Comparison of ENCODE assay signal across 8 cellular contexts in the genomic region with DNA sequence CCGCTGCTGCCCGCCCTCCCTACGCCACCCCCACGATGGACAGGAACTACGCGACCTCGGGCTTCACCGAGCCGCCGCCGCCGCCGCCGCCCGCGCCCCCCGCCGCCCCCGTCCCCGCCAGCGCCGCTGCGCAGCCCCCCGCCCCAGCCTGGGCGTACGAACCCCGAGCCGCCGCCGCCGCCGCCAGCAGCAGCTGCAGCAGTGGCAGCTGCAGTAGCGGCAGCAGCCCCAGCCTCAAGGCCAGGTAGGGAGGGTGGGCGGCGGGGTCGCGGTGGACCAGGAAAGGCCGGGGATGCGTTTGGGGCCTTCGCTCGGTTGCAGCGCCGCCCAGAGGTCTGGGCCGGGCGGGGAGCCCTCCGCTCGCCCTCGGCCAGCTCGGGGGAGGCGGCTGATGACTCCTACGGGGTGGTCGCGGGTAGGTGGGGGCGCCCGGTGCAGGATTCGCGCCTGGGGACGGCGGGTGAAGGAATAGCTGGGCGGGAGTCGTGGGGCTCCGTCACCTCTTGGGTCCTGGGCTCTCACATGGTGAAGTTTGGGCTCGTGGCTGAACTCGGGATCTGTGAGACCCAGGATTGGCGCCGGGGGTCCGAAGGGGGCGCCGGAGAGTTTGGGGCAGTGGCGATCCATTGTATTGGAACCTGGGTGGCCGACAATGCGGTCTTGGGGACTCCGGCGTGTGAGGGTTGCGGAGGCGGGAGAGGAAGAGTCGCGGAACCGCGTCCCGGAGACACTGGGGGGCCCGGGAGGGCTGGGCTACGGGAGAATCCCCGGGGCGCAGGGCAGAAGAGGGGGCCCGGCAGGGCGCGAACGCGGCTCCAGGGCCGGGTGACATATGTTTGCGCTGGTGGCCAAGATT. TPM values are rescaled to one million over a fixed set of nuclear protein-coding genes. Genes with fewer than 3 reads are reported as not detected.
DNase-seq lines count a peak whose midpoint lies in the region; ATAC-seq and TF ChIP-seq lines count a peak whose summit lies in the region.

No MANE protein-coding gene starts in this region.

- H3K36me3 ChIP-seq in GM23338 (ENCODE audit: insufficient read depth): no peaks in the 10 kb centered on the region; the same call in 1 of the 2 replicates

- peaks cover 44% of the 10 kb centered on the region for H3K4me1 ChIP-seq in GM23338 (ENCODE audit: insufficient read depth)

- DNase-seq in GM12865 (ENCODE audit: low read depth) (peak; percentile 67), GM23338 (ENCODE audit: low spot score) (peak; percentile 82), chondrocyte (ENCODE audit: low spot score) (no peak), left kidney (ENCODE audit: low read depth, low spot score) (peak; percentile 90)
- DNase-seq in activated CD4-positive, alpha-beta T cell treated with anti-CD3 and anti-CD28 coated beads for 1 hour: peak; percentile 26
- peak; percentile 56 to 59 for DNase-seq in stimulated activated CD4-positive, alpha-beta T cell treated with anti-CD3 and anti-CD28 coated beads, Interleukin-2, amount 100 ng/mL, for 24 hours

- no peaks in the 10 kb centered on the region for H3K27me3 ChIP-seq in GM23338 (ENCODE audit: insufficient read depth)

- peak overlapping the region; percentile 94 for H3K4me3 Mint-ChIP-seq in GM23338
- peak overlapping the region; percentile 98 for H3K4me3 Mint-ChIP-seq in chondrocyte (ENCODE audit: unreplicated experiment)

- H3K4me1 Mint-ChIP-seq in GM23338 (peaks cover 36% of the 10 kb centered on the region), chondrocyte (ENCODE audit: low read depth) (peaks cover 41% of the 10 kb centered on the region)

- peak; percentile 45 for ATAC-seq in GM23338
- no peak for ATAC-seq in HG03469 (IDR thresholded peaks at IDR 0.05; ENCODE audit: unreplicated experiment)

- peak overlapping the region; percentile 79 for H3K27ac ChIP-seq in GM23338 (ENCODE audit: low read depth)

- H3K4me2 ChIP-seq in GM23338: peak overlapping the region; percentile 76

- peaks cover 56% of the 10 kb centered on the region for H3K79me2 ChIP-seq in GM23338 (replicated peaks; ENCODE audit: insufficient read depth)

- H3K4me3 ChIP-seq in GM12865 (ENCODE audit: low read depth, low read length) (peak overlapping the region; percentile 64), GM23338 (peak overlapping the region; percentile 56)

- 0 out of 2 replicates have a peak, but pooled peaks cover 11% of the 10 kb centered on the region for H3F3A ChIP-seq in GM23338 (replicated peaks; ENCODE audit: low read depth)

- TF ChIP-seq CTCF in GM12865 (IDR thresholded peaks at IDR 0.05; ENCODE audit: insufficient read depth, low read depth, low read length, missing control alignments): peak; percentile 46
- TF ChIP-seq CTCF in GM23338 (conservative IDR thresholded peaks at IDR 0.05; ENCODE audit: low read depth in 2 of 2): peak; percentile 56 to 59
- TF ChIP-seq CTCF in LNCAP (IDR thresholded peaks at IDR 0.05): peak; percentile 55
- peak; percentile 81 for TF ChIP-seq CTCF in chondrocyte (IDR thresholded peaks at IDR 0.05)

- H4K20me1 ChIP-seq in GM23338 (replicated peaks; ENCODE audit: insufficient read depth): peaks cover 29% of the 10 kb centered on the region

- H3K27me3 Mint-ChIP-seq in GM23338 (ENCODE audit: insufficient read depth, low read depth, poor library complexity): peaks cover 8% of the 10 kb centered on the region
- no peaks in the 10 kb centered on the region for H3K27me3 Mint-ChIP-seq in chondrocyte (ENCODE audit: low read depth)

- H3K36me3 Mint-ChIP-seq in GM23338 (ENCODE audit: low read depth) (peaks cover 48% of the 10 kb centered on the region), chondrocyte (ENCODE audit: low read depth) (no peaks in the 10 kb centered on the region)

- peaks cover 24% of the 10 kb centered on the region for H3K9me3 Mint-ChIP-seq in GM23338
- no peaks in the 10 kb centered on the region for H3K9me3 Mint-ChIP-seq in chondrocyte (ENCODE audit: low read depth)

- peaks cover 4% of the 10 kb centered on the region; the same call in 1 of the 2 replicates for H3K9me2 ChIP-seq in GM23338 (ENCODE audit: insufficient read depth)

- H2AFZ ChIP-seq in GM23338: no peak overlapping the region

- H3K27ac Mint-ChIP-seq in GM23338 (peak overlapping the region; percentile 95), chondrocyte (ENCODE audit: unreplicated experiment) (peak overlapping the region; percentile 96)

TF ChIP-seq in GM23338, 12 proteins besides CTCF, POLR2A, EP300 and RAD21 (continues in another document):
- TF ChIP-seq STAT1 (IDR thresholded peaks at IDR 0.05; ENCODE audit: unreplicated experiment) (no peak), NANOG (IDR thresholded peaks at IDR 0.05; ENCODE audit: borderline replicate concordance) (no peak)
- TF ChIP-seq, protein P1, sequence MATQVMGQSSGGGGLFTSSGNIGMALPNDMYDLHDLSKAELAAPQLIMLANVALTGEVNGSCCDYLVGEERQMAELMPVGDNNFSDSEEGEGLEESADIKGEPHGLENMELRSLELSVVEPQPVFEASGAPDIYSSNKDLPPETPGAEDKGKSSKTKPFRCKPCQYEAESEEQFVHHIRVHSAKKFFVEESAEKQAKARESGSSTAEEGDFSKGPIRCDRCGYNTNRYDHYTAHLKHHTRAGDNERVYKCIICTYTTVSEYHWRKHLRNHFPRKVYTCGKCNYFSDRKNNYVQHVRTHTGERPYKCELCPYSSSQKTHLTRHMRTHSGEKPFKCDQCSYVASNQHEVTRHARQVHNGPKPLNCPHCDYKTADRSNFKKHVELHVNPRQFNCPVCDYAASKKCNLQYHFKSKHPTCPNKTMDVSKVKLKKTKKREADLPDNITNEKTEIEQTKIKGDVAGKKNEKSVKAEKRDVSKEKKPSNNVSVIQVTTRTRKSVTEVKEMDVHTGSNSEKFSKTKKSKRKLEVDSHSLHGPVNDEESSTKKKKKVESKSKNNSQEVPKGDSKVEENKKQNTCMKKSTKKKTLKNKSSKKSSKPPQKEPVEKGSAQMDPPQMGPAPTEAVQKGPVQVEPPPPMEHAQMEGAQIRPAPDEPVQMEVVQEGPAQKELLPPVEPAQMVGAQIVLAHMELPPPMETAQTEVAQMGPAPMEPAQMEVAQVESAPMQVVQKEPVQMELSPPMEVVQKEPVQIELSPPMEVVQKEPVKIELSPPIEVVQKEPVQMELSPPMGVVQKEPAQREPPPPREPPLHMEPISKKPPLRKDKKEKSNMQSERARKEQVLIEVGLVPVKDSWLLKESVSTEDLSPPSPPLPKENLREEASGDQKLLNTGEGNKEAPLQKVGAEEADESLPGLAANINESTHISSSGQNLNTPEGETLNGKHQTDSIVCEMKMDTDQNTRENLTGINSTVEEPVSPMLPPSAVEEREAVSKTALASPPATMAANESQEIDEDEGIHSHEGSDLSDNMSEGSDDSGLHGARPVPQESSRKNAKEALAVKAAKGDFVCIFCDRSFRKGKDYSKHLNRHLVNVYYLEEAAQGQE (IDR thresholded peaks at IDR 0.05; ENCODE audit: unreplicated experiment): no peak

RNA-seq across cellular contexts. Expression of gene QSER1, which starts 0.7 kb away (rescaled TPM):
- total RNA-seq in GM23338 (2014; rRNA removed; shearing (Covaris generic)): 132 and 136 TPM in 2 replicates
- 29.4 and 29.5 TPM in 2 replicates for polyA plus RNA-seq in GM23338 (2016; fragmentation: Nextera tagmentation; extraction: Ambion mirVana)
- total RNA-seq in chondrocyte: 19.9 to 24.2 TPM (median 21.3 TPM) in 3 replicates
